Comparison of ENCODE assay signal across 8 cellular contexts in the genomic region with DNA sequence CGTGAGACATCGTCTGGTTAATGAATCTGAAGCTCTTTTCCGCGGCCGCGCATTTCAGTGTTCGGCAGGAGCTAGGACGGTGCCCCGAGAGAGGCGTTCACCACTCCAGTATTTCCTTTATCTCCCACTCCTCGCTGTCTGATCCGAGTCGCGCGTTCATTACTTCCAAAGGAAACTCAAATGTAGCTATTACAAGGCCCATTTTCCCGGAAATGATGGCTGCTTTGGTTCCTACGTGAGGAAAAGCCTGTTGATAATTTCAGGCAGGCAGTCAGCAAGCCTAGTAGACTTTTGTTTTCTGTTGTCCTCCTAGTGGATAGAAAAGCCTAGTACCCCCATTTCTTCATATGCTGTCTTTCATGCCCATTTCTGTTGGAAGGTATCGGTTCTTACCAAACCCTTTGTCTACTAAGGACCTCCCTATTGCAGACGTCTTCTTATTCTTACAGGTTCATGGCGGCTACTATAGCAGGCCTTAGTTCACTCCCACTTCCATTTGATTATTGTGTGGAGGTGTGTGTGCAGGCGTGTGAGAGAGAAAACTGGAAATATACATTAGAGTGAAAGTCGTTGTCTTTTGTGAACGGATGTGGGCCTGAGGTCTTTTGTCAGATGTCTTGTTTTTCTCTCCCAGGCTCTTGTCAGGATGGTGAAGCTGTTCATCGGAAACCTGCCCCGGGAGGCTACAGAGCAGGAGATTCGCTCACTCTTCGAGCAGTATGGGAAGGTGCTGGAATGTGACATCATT. TPM values are rescaled to one million over a fixed set of nuclear protein-coding genes. Genes with fewer than 3 reads are reported as not detected.
DNase-seq lines count a peak whose midpoint lies in the region; ATAC-seq and TF ChIP-seq lines count a peak whose summit lies in the region.

No MANE protein-coding gene starts in this region.

- intact Hi-C loops in esophagus squamous epithelium (cut with DNase I), result no loop called here

- H3K4me1 Mint-ChIP-seq in HFFc6 (ENCODE audit: low read depth), result peaks cover 68% of the 10 kb centered on the region
- H3K4me1 Mint-ChIP-seq in neural crest cell, result peaks cover 70% of the 10 kb centered on the region

- H3K27ac Mint-ChIP-seq in HFFc6 (peak overlapping the region; percentile 97), neural crest cell (ENCODE audit: unreplicated experiment) (peak overlapping the region; percentile 100)

- H3K4me3 Mint-ChIP-seq in HFFc6, result peak overlapping the region; percentile 97
- peak overlapping the region; percentile 99 for H3K4me3 Mint-ChIP-seq in neural crest cell

- peak overlapping the region; percentile 60 to 89 (median 84) for H3K4me3 ChIP-seq in esophagus squamous epithelium

- WGBS in esophagus squamous epithelium, 2 donors, result 4% methylated on average over 25 to 26 of the region's 27 CpGs

- no peak for TF ChIP-seq POLR2A in esophagus squamous epithelium (IDR thresholded peaks at IDR 0.05)

- H3K27ac ChIP-seq in C4-2B, result peak overlapping the region; percentile 94
- H3K27ac ChIP-seq in VCaP, result peak overlapping the region; percentile 91
- peak overlapping the region; percentile 93 to 96 (median 94) for H3K27ac ChIP-seq in esophagus squamous epithelium

- peak; percentile 51 for DNase-seq in HFFc6
- no peak for DNase-seq in esophagus squamous epithelium (lab: John Stamatoyannopoulos, UW)
- DNase-seq in neural crest cell (ENCODE audit: low read depth, low spot score), result no peak
- DNase-seq in NCI-H1694 (lab: John Stamatoyannopoulos, UW), result no peak

- H3K27me3 Mint-ChIP-seq in HFFc6 (ENCODE audit: insufficient read depth), result peaks cover 15% of the 10 kb centered on the region
- peaks cover 11% of the 10 kb centered on the region for H3K27me3 Mint-ChIP-seq in neural crest cell (ENCODE audit: low read depth)

- no peak for TF ChIP-seq CTCF in C4-2B (conservative IDR thresholded peaks at IDR 0.05)
- peak; percentile 54 for TF ChIP-seq CTCF in HFFc6 (IDR thresholded peaks at IDR 0.05)
- no peak for TF ChIP-seq CTCF in VCaP (conservative IDR thresholded peaks at IDR 0.05)
- TF ChIP-seq CTCF in esophagus squamous epithelium (IDR thresholded peaks at IDR 0.05), result peak in 1 of 6 experiments; percentile 20
- TF ChIP-seq CTCF in neural crest cell (conservative IDR thresholded peaks at IDR 0.05), result peak; percentile 29

- peaks cover 16 to 57% (median 19%) of the 10 kb centered on the region in 3 donors for H3K36me3 ChIP-seq in esophagus squamous epithelium

- H3K9me3 Mint-ChIP-seq in HFFc6, result no peaks in the 10 kb centered on the region
- no peaks in the 10 kb centered on the region for H3K9me3 Mint-ChIP-seq in neural crest cell

- H3K9me3 ChIP-seq in esophagus squamous epithelium, result no peaks in the 10 kb centered on the region

- ATAC-seq in GM19455 (IDR thresholded peaks at IDR 0.05; ENCODE audit: unreplicated experiment) (no peak), GM19035 (IDR thresholded peaks at IDR 0.05; ENCODE audit: unreplicated experiment) (no peak)

- H3K27me3 ChIP-seq in esophagus squamous epithelium, result no peaks in the 10 kb centered on the region

- H3K4me1 ChIP-seq in esophagus squamous epithelium, result peaks cover 47 to 77% (median 66%) of the 10 kb centered on the region in 3 donors

- H3K36me3 Mint-ChIP-seq in HFFc6 (ENCODE audit: low read depth), result peaks cover 64% of the 10 kb centered on the region
- peaks cover 49% of the 10 kb centered on the region for H3K36me3 Mint-ChIP-seq in neural crest cell (ENCODE audit: low read depth)

RNA-seq across cellular contexts. Expression of gene RBM4, which starts 0.7 kb away (rescaled TPM):
- 100 to 1,000 TPM; 130 to 147 (median 134) TPM for total RNA-seq in HFFc6 (2021; fragmentation: NEBNext Ultra II Directional; extraction: Animal tissue kit (Norgen Biotek cat#: 25700))
- total RNA-seq in esophagus squamous epithelium (10 to 100 TPM; 68.6 to 89.6 (median 80.3) TPM), neural crest cell (268 and 269 TPM in 2 replicates)

RNA-seq across cellular contexts. Expression of gene RBM14, which starts 22.8 kb away (rescaled TPM):
- 10 to 100 TPM; 54.1 to 71.5 (median 64.9) TPM for total RNA-seq in HFFc6 (2021; fragmentation: NEBNext Ultra II Directional; extraction: Animal tissue kit (Norgen Biotek cat#: 25700))
- total RNA-seq in esophagus squamous epithelium (10 to 100 TPM; 37.0 to 61.5 (median 38.0) TPM), neural crest cell (157 and 160 TPM in 2 replicates)

RNA-seq across cellular contexts. Expression of gene RBM4B, which starts 38.4 kb away (rescaled TPM):
- 10 to 100 TPM; 17.0 to 21.1 (median 18.2) TPM for total RNA-seq in HFFc6 (2021; fragmentation: NEBNext Ultra II Directional; extraction: Animal tissue kit (Norgen Biotek cat#: 25700))
- total RNA-seq in esophagus squamous epithelium (10 to 100 TPM in 2 of 4 donors, 1 to 10 TPM in 2; 8.4 to 16.4 (median 9.2) TPM), neural crest cell (57.0 and 61.9 TPM in 2 replicates)

RNA-seq across cellular contexts. Expression of gene CCS, which starts 46.3 kb away (rescaled TPM):
- 10 to 100 TPM; 25.8 to 27.4 (median 26.5) TPM for total RNA-seq in HFFc6 (2021; fragmentation: NEBNext Ultra II Directional; extraction: Animal tissue kit (Norgen Biotek cat#: 25700))
- total RNA-seq in esophagus squamous epithelium (10 to 100 TPM; 12.7 to 27.5 (median 21.2) TPM), neural crest cell (47.2 and 49.8 TPM in 2 replicates)

RNA-seq across cellular contexts. Expression of gene CCDC87, which starts 46.4 kb away (rescaled TPM):
- under 1 TPM; 0.19 to 0.66 (median 0.37) TPM for total RNA-seq in HFFc6 (2021; fragmentation: NEBNext Ultra II Directional; extraction: Animal tissue kit (Norgen Biotek cat#: 25700))
- total RNA-seq in esophagus squamous epithelium, result under 1 TPM; 0.09 to 0.40 (median 0.21) TPM
- 0.93 and 1.1 TPM in 2 replicates for total RNA-seq in neural crest cell

Comparison
In these comparisons a context has a peak if more than half of its experiments do, and no peak if none do; other contexts are left out.
1. CTCF ChIP-seq: peak in HFFc6 (single experiment) and neural crest cell (single experiment); none in C4-2B (single experiment) and VCaP (single experiment).
2. Peak in every context shown above with its lines, with median percentiles within 50 percentile points of each other: H3K27ac ChIP-seq.